Comparison of ENCODE assay signal across 8 cellular contexts in the genomic region with DNA sequence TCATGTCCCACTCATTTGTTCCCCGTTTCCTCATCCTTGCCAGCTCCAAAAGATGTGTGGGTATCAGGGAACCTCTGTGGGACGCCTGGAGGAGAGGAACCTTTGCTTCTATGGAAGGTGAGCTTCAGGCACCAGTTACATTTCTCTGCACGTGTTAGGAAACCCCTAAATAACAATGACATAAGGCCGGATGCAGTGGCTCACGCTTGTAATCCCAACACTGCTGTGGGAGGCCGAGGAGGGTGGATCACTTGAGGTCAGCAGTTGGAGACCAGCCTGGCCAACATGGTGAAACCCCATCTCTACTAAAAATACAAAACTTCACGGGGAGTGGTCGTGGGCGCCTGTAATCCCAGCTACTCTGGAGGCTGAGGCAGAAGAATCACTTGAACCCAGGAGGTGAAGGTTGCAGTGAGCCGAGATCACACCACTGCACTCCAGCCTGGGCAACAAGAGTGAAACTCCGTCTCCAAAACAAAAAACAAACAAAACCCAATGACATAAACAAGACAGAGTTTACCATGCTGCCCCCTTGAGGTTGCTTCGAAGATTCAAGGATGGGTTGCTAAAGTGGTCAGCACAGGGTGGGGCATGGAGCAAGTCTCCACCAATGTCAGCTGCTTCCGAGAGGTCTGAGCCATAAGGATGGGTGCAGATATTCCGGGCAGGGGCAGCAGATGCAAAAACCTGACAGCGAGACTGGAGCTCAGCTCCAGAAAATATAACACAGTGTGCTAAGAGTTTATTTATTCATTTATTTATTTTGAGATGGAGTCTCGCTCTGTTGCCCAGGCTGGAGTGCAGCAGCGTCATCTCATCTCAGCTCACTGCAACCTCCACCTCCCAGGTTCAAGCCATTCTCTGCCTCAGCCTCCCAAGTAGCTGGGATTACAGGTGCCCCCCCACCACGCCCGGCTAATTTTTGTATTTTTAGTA. TPM values are rescaled to one million over a fixed set of nuclear protein-coding genes. Genes with fewer than 3 reads are reported as not detected.
DNase-seq lines count a peak whose midpoint lies in the region; ATAC-seq, FAIRE-seq and TF ChIP-seq lines count a peak whose summit lies in the region.
"Not testable (repeated sequence)": the region's sequence is repeated elsewhere in the genome, so short reads cannot be mapped to it uniquely, and the experiment has no call there.

No MANE protein-coding gene starts in this region.

- H3K4me1 Mint-ChIP-seq in activated T-helper 17 cell treated with anti-CD3 and anti-CD28 coated beads, Interleukin-2, amount 50 U/mL, for 72 hours: not testable (repeated sequence)

- H3K79me2 ChIP-seq in endothelial cell of umbilical vein (ENCODE audit: control insufficient read depth, insufficient read depth, low read length): not testable (repeated sequence)

- CTCF ChIA-PET in endothelial cell of umbilical vein (lab: Charles Lee): interaction anchor here (0.7 to 3.8 kb wide), 20 partner anchors 9 to 163 kb away, joined by 3 to 22 read pairs (median 4); a partner anchor contains a TSS

- H3K4me3 Mint-ChIP-seq in activated T-helper 17 cell treated with anti-CD3 and anti-CD28 coated beads, Interleukin-2, amount 50 U/mL, for 72 hours: not testable (repeated sequence)

- ATAC-seq in activated T-helper 17 cell treated with anti-CD3 and anti-CD28 coated beads, Interleukin-2, amount 50 U/mL, for 72 hours (replicated peaks): peak; percentile 61

- not testable (repeated sequence) for H3K4me1 ChIP-seq in endothelial cell of umbilical vein (ENCODE audit: control insufficient read depth, extremely low read depth, insufficient read depth, low read length)

- not testable (repeated sequence) for H3K9me3 Mint-ChIP-seq in activated T-helper 17 cell treated with anti-CD3 and anti-CD28 coated beads, Interleukin-2, amount 50 U/mL, for 72 hours

- peak overlapping the region; percentile 48 for H2AFZ ChIP-seq in endothelial cell of umbilical vein (ENCODE audit: low read depth, low read length)

- not testable (repeated sequence) for H3K4me2 ChIP-seq in endothelial cell of umbilical vein (ENCODE audit: insufficient read depth, low read length)

- not testable (repeated sequence) for H3K27me3 Mint-ChIP-seq in activated T-helper 17 cell treated with anti-CD3 and anti-CD28 coated beads, Interleukin-2, amount 50 U/mL, for 72 hours

- intact Hi-C loops in endothelial cell of umbilical vein (cut with micrococcal nuclease): loop anchor here (1.0 to 10.0 kb wide), 4 partner anchors 36 to 448 kb away; a partner anchor contains a TSS

- H3K27ac Mint-ChIP-seq in activated T-helper 17 cell treated with anti-CD3 and anti-CD28 coated beads, Interleukin-2, amount 50 U/mL, for 72 hours: peak overlapping the region; percentile 83

- BruUV-seq in endothelial cell of umbilical vein (replicated peaks; lab: Mats Ljungman, UMichigan): not testable (repeated sequence)

- peaks cover 94% of the 10 kb centered on the region for H3K36me3 Mint-ChIP-seq in activated T-helper 17 cell treated with anti-CD3 and anti-CD28 coated beads, Interleukin-2, amount 50 U/mL, for 72 hours (ENCODE audit: low read depth)

- peak; percentile 69 for FAIRE-seq in endothelial cell of umbilical vein (lab: Jason Lieb, UNC)

- not testable (repeated sequence) for H4K20me1 ChIP-seq in endothelial cell of umbilical vein (replicated peaks; ENCODE audit: control insufficient read depth, extremely low read depth, insufficient read depth, low read length)

- not testable (repeated sequence) for H3K27me3 ChIP-seq in MG63; endothelial cell of umbilical vein (ENCODE audit: control insufficient read depth in 2 of 2, insufficient read depth in 2 of 2, low read length in 2 of 2); kidney epithelial cell (ENCODE audit: control insufficient read depth, insufficient read depth, low read length)

- H3K9ac ChIP-seq in endothelial cell of umbilical vein (replicated peaks; ENCODE audit: extremely low read depth, insufficient read depth, low read length): peak overlapping the region; percentile 13

- POLR2A ChIA-PET in endothelial cell of umbilical vein (lab: Charles Lee): interaction anchor here (0.7 kb wide), 1 partner anchor 819 kb away, joined by 3 read pairs; no protein-coding TSS in a partner anchor

- TF ChIP-seq POLR2A in endothelial cell of umbilical vein (IDR thresholded peaks at IDR 0.05; ENCODE audit: low read depth, low read length): not testable (repeated sequence)

- H3K4me3 ChIP-seq in GM12875 (ENCODE audit: low read depth, low read length); MG63; endothelial cell of umbilical vein (replicated peaks in 1 of 3; ENCODE audit: insufficient read depth in 1 of 3, low read depth in 1 of 3, low read length in 3 of 3); kidney epithelial cell (ENCODE audit: low read depth, low read length): not testable (repeated sequence)

- not testable (repeated sequence) for H3K36me3 ChIP-seq in MG63; endothelial cell of umbilical vein (ENCODE audit: control insufficient read depth in 2 of 2, extremely low read depth in 1 of 2, insufficient read depth in 2 of 2, low read length in 2 of 2); kidney epithelial cell (ENCODE audit: control insufficient read depth, insufficient read depth, low read length)

- H3K9me3 ChIP-seq in MG63; endothelial cell of umbilical vein (replicated peaks; ENCODE audit: control insufficient read depth, insufficient read depth, low read length): not testable (repeated sequence)

- not testable (repeated sequence) for H3K9me1 ChIP-seq in endothelial cell of umbilical vein (replicated peaks; ENCODE audit: control insufficient read depth, extremely low read depth, insufficient read depth, low read length)

- DNase-seq in AG09319 (ENCODE audit: extremely low read depth, low read depth) (peak; percentile 48), MG63 (peak; percentile 78), RPMI7951 (ENCODE audit: low read depth) (peak; percentile 67), endothelial cell of umbilical vein (ENCODE audit: low read depth, low spot score) (peak; percentile 78), retina (peak; percentile 58)
- not testable (repeated sequence) for DNase-seq in kidney epithelial cell (ENCODE audit: low read depth)

- TF ChIP-seq CTCF in AG09319 (IDR thresholded peaks at IDR 0.05; ENCODE audit: low read depth, low read length) (peak; percentile 59), GM12875 (IDR thresholded peaks at IDR 0.05; ENCODE audit: borderline replicate concordance, insufficient read depth, low read depth, low read length) (peak; percentile 59), endothelial cell of umbilical vein (IDR thresholded peaks at IDR 0.05; ENCODE audit: extremely low read depth in 1 of 2, insufficient read depth in 1 of 2, low read depth in 1 of 2, low read length in 2 of 2) (peak; percentile 59 to 63), kidney epithelial cell (IDR thresholded peaks at IDR 0.05; ENCODE audit: insufficient read depth, low read length, poor library complexity, severe bottlenecking) (peak; percentile 39)

- dilution Hi-C loops in endothelial cell of umbilical vein (cut with MboI; ENCODE audit: extremely low pct_ligation_motif_present, low sequenced_read_pairs): not testable (repeated sequence)

- peak overlapping the region; percentile 48 for H3K27ac ChIP-seq in endothelial cell of umbilical vein (ENCODE audit: insufficient read depth, low read depth, low read length)

RNA-seq across cellular contexts. Expression of a gene that starts 11.4 kb away (rescaled TPM):
- total RNA-seq in MG63 (2014; rRNA removed; shearing (Covaris generic); ENCODE audit: low replicate concordance): 3.3 and 8.4 TPM in 2 replicates
- total RNA-seq in RPMI7951 (2014; rRNA removed; shearing (Covaris generic)): 2.3 TPM in 2 replicates
- total RNA-seq in activated T-helper 17 cell treated with anti-CD3 and anti-CD28 coated beads, Interleukin-2, amount 50 U/mL, for 72 hours: 10 to 100 TPM; 52.1 to 53.9 TPM
- total RNA-seq in endothelial cell of umbilical vein (3.7 and 4.5 TPM in 2 replicates), kidney epithelial cell (4.1 and 7.5 TPM in 2 replicates)
- polyA plus RNA-seq in endothelial cell of umbilical vein: 1.6 and 1.8 TPM in 2 replicates
- 1.6 and 1.9 TPM in 2 replicates for polyA plus RNA-seq in endothelial cell of umbilical vein (2011; cell fraction: cytosol; rRNA removed)
- 0.86 and 1.1 TPM in 2 replicates for polyA plus RNA-seq in endothelial cell of umbilical vein (2011; cell fraction: nucleus; rRNA removed)
- 2.1 and 2.4 TPM in 2 replicates for polyA plus RNA-seq in endothelial cell of umbilical vein (2012)
- 1.1 and 1.8 TPM in 2 replicates for polyA minus RNA-seq in endothelial cell of umbilical vein
- polyA minus RNA-seq in endothelial cell of umbilical vein (2011; cell fraction: cytosol; rRNA and poly(A)+ RNA removed): 8.2 TPM
- 0.14 and 0.38 TPM in 2 replicates for polyA minus RNA-seq in endothelial cell of umbilical vein (2011; cell fraction: nucleus; rRNA and poly(A)+ RNA removed)

RNA-seq across cellular contexts. Expression of a gene that starts 15.0 kb away (rescaled TPM):
- total RNA-seq in MG63 (2014; rRNA removed; shearing (Covaris generic); ENCODE audit: low replicate concordance): not detected in 2 replicates
- not detected in 2 replicates for total RNA-seq in RPMI7951 (2014; rRNA removed; shearing (Covaris generic))
- total RNA-seq in activated T-helper 17 cell treated with anti-CD3 and anti-CD28 coated beads, Interleukin-2, amount 50 U/mL, for 72 hours: not detected
- total RNA-seq in endothelial cell of umbilical vein (not detected in 2 replicates), kidney epithelial cell (not detected in 2 replicates)
- not detected in 2 replicates for polyA plus RNA-seq in endothelial cell of umbilical vein
- not detected in 2 replicates for polyA plus RNA-seq in endothelial cell of umbilical vein (2011; cell fraction: cytosol; rRNA removed)
- not detected in 2 replicates for polyA plus RNA-seq in endothelial cell of umbilical vein (2011; cell fraction: nucleus; rRNA removed)
- polyA plus RNA-seq in endothelial cell of umbilical vein (2012): not detected in 2 replicates
- polyA minus RNA-seq in endothelial cell of umbilical vein: not detected in 2 replicates
- not detected for polyA minus RNA-seq in endothelial cell of umbilical vein (2011; cell fraction: cytosol; rRNA and poly(A)+ RNA removed)
- polyA minus RNA-seq in endothelial cell of umbilical vein (2011; cell fraction: nucleus; rRNA and poly(A)+ RNA removed): not detected in 2 replicates

RNA-seq across cellular contexts. Expression of a gene that starts 18.9 kb away (rescaled TPM):
- total RNA-seq in MG63 (2014; rRNA removed; shearing (Covaris generic); ENCODE audit: low replicate concordance): not detected in 2 replicates
- under 0.01 TPM in 2 replicates for total RNA-seq in RPMI7951 (2014; rRNA removed; shearing (Covaris generic))
- not detected for total RNA-seq in activated T-helper 17 cell treated with anti-CD3 and anti-CD28 coated beads, Interleukin-2, amount 50 U/mL, for 72 hours
- total RNA-seq in endothelial cell of umbilical vein (0.31 TPM in 1 of 2 replicates, not detected in the other), kidney epithelial cell (not detected in 2 replicates)
- 0.08 TPM in 2 replicates for polyA plus RNA-seq in endothelial cell of umbilical vein
- polyA plus RNA-seq in endothelial cell of umbilical vein (2011; cell fraction: cytosol; rRNA removed): 0.03 and 0.06 TPM in 2 replicates
- not detected in 2 replicates for polyA plus RNA-seq in endothelial cell of umbilical vein (2011; cell fraction: nucleus; rRNA removed)
- polyA plus RNA-seq in endothelial cell of umbilical vein (2012): 0.28 TPM in 1 of 2 replicates, not detected in the other
- not detected in 2 replicates for polyA minus RNA-seq in endothelial cell of umbilical vein
- not detected for polyA minus RNA-seq in endothelial cell of umbilical vein (2011; cell fraction: cytosol; rRNA and poly(A)+ RNA removed)
- polyA minus RNA-seq in endothelial cell of umbilical vein (2011; cell fraction: nucleus; rRNA and poly(A)+ RNA removed): not detected in 2 replicates

RNA-seq across cellular contexts. Expression of a gene that starts 29.6 kb away (rescaled TPM):
- 1.6 and 2.3 TPM in 2 replicates for total RNA-seq in MG63 (2014; rRNA removed; shearing (Covaris generic); ENCODE audit: low replicate concordance)
- 4.1 and 6.7 TPM in 2 replicates for total RNA-seq in RPMI7951 (2014; rRNA removed; shearing (Covaris generic))
- 1 to 10 TPM; 1.5 to 4.1 TPM for total RNA-seq in activated T-helper 17 cell treated with anti-CD3 and anti-CD28 coated beads, Interleukin-2, amount 50 U/mL, for 72 hours
- total RNA-seq in endothelial cell of umbilical vein (0.31 TPM in 1 of 2 replicates, not detected in the other), kidney epithelial cell (0.68 and 1.5 TPM in 2 replicates)
- polyA plus RNA-seq in endothelial cell of umbilical vein: 0.25 and 0.26 TPM in 2 replicates
- 0.13 and 0.41 TPM in 2 replicates for polyA plus RNA-seq in endothelial cell of umbilical vein (2011; cell fraction: cytosol; rRNA removed)
- 0.13 and 0.14 TPM in 2 replicates for polyA plus RNA-seq in endothelial cell of umbilical vein (2011; cell fraction: nucleus; rRNA removed)
- polyA plus RNA-seq in endothelial cell of umbilical vein (2012): 0.39 and 0.68 TPM in 2 replicates
- polyA minus RNA-seq in endothelial cell of umbilical vein: 0.11 and 0.19 TPM in 2 replicates
- polyA minus RNA-seq in endothelial cell of umbilical vein (2011; cell fraction: cytosol; rRNA and poly(A)+ RNA removed): not detected
- not detected in 2 replicates for polyA minus RNA-seq in endothelial cell of umbilical vein (2011; cell fraction: nucleus; rRNA and poly(A)+ RNA removed)

RNA-seq across cellular contexts. Expression of a gene that starts 36.8 kb away (rescaled TPM):
- total RNA-seq in MG63 (2014; rRNA removed; shearing (Covaris generic); ENCODE audit: low replicate concordance): 0.86 and 3.3 TPM in 2 replicates
- 1.7 and 2.1 TPM in 2 replicates for total RNA-seq in RPMI7951 (2014; rRNA removed; shearing (Covaris generic))
- 10 to 100 TPM; 12.6 to 12.9 TPM for total RNA-seq in activated T-helper 17 cell treated with anti-CD3 and anti-CD28 coated beads, Interleukin-2, amount 50 U/mL, for 72 hours
- total RNA-seq in endothelial cell of umbilical vein (14.4 and 14.7 TPM in 2 replicates), kidney epithelial cell (6.8 and 7.0 TPM in 2 replicates)
- 2.2 and 2.3 TPM in 2 replicates for polyA plus RNA-seq in endothelial cell of umbilical vein
- 1.5 and 1.8 TPM in 2 replicates for polyA plus RNA-seq in endothelial cell of umbilical vein (2011; cell fraction: cytosol; rRNA removed)
- 5.0 and 6.1 TPM in 2 replicates for polyA plus RNA-seq in endothelial cell of umbilical vein (2011; cell fraction: nucleus; rRNA removed)
- 4.5 and 6.4 TPM in 2 replicates for polyA plus RNA-seq in endothelial cell of umbilical vein (2012)
- 2.0 and 2.7 TPM in 2 replicates for polyA minus RNA-seq in endothelial cell of umbilical vein
- 8.4 TPM for polyA minus RNA-seq in endothelial cell of umbilical vein (2011; cell fraction: cytosol; rRNA and poly(A)+ RNA removed)
- polyA minus RNA-seq in endothelial cell of umbilical vein (2011; cell fraction: nucleus; rRNA and poly(A)+ RNA removed): 2.3 and 7.0 TPM in 2 replicates
